28 cellular contexts compared by ENCODE assay signal in genomic region chr11:19400296-19400695, GRCh38.
"Had no signal": no experiment of that assay in that cellular context is flagged by ENCODE, and none has a peak within 500 bp of the region (broad histone marks: within the 10 kb centered on the region; RNA-seq: fewer than 3 reads in every experiment).

No MANE protein-coding gene starts in this region.

- DNase-seq: activated CD4-positive, alpha-beta memory T cell treated with anti-CD3 and anti-CD28 coated beads, Interleukin-2, amount 10 ng/mL, durations not matched to agents 7 days and 5 days; activated CD4-positive, alpha-beta T cell treated with anti-CD3 and anti-CD28 coated beads for 1 hour; activated CD4-positive, alpha-beta T cell treated with anti-CD3 and anti-CD28 coated beads for 4 hours; activated CD4-positive, alpha-beta T cell treated with anti-CD3 and anti-CD28 coated beads, Interleukin-2, amount 10 ng/mL, durations not matched to agents 7 days and 5 days; activated CD4-positive, alpha-beta T cell treated with anti-CD3 and anti-CD28 coated beads, Interleukin-2, amount 50 U/mL, for 4 hours; activated CD8-positive, alpha-beta memory T cell treated with anti-CD3 and anti-CD28 coated beads, Interleukin-2, amount 50 U/mL, for 48 hours; activated gamma-delta T cell; activated naive CD4-positive, alpha-beta T cell; activated naive CD4-positive, alpha-beta T cell treated with anti-CD3 and anti-CD28 coated beads, Interleukin-2, amount 10 ng/mL, durations not matched to agents 7 days and 5 days; activated naive CD8-positive, alpha-beta T cell treated with anti-CD3 and anti-CD28 coated beads, Interleukin-2, amount 10 ng/mL, durations not matched to agents 7 days and 5 days; activated T-cell treated with anti-CD3 and anti-CD28 coated beads for 4 hours; activated T-cell treated with anti-CD3 and anti-CD28 coated beads, Interleukin-2, amount 50 U/mL, for 24 hours; activated T-cell treated with anti-CD3 and anti-CD28 coated beads, Interleukin-2, amount 50 U/mL, for 72 hours; cortex of kidney; dermis blood vessel endothelial cell; effector CD8-positive, alpha-beta T cell; esophagus squamous epithelium; foreskin melanocyte; T-helper 2 cell had no signal

- H3K36me3 ChIP-seq: ascending aorta, breast epithelium, esophagus squamous epithelium, gastroesophageal sphincter had no signal

- H3K4me3 ChIP-seq: ascending aorta, breast epithelium, esophagus squamous epithelium, gastroesophageal sphincter had no signal

- ATAC-seq: activated naive CD4-positive, alpha-beta T cell treated with anti-CD3 and anti-CD28 coated beads, Interleukin-2, amount 50 U/mL, for 72 hours; activated T-cell treated with anti-CD3 and anti-CD28 coated beads, Interleukin-2, amount 50 U/mL, for 72 hours; gastroesophageal sphincter; WTC11 had no signal

- H3K9me3 ChIP-seq: ascending aorta, breast epithelium, esophagus squamous epithelium, gastroesophageal sphincter had no signal

- FAIRE-seq: endometrium, endothelial cell of umbilical vein had no signal

- H3K4me1 ChIP-seq: ascending aorta, breast epithelium had no signal

- H3K27me3 ChIP-seq: ascending aorta, breast epithelium, gastroesophageal sphincter had no signal

- H3K27ac ChIP-seq: ascending aorta, breast epithelium, epithelial cell of prostate, VCaP had no signal
